16 cellular contexts compared by ENCODE assay signal in genomic region chr21:43657355-43658093, GRCh38. TPM values are rescaled to one million over a fixed set of nuclear protein-coding genes. Genes with fewer than 3 reads are reported as not detected.
DNase-seq lines count a peak whose midpoint lies in the region; ATAC-seq, FAIRE-seq and TF ChIP-seq lines count a peak whose summit lies in the region.
"Had no signal": no experiment of that assay in that cellular context is flagged by ENCODE, and none has a peak within 500 bp of the region (broad histone marks: within the 10 kb centered on the region; RNA-seq: fewer than 3 reads in every experiment).

No MANE protein-coding gene starts in this region.

- no TSS peak for BruUV-seq in K562 (replicated peaks; lab: Mats Ljungman, UMichigan)

- H3K9me1 ChIP-seq in K562 (ENCODE audit: control insufficient read depth, insufficient read depth, low read length): no peaks in the 10 kb centered on the region

- H3K27ac Mint-ChIP-seq in activated T-cell treated with anti-CD3 and anti-CD28 coated beads, Interleukin-2, amount 50 U/mL, for 24 hours: peak overlapping the region; percentile 33
- H3K27ac Mint-ChIP-seq in neural crest cell (ENCODE audit: unreplicated experiment) (no peak overlapping the region), chondrocyte (ENCODE audit: unreplicated experiment) (no peak overlapping the region)

- no peak for TF ChIP-seq EP300 in K562 (IDR thresholded peaks at IDR 0.05; ENCODE audit: low read length)

- peaks cover 15 to 23% of the 10 kb centered on the region in 2 experiments; a peak in 4 of 5 replicates for H3K4me1 ChIP-seq in K562 (replicated peaks in 1 of 2; ENCODE audit: control insufficient read depth in 2 of 2, insufficient read depth in 2 of 2, low read length in 2 of 2)

- H4K20me1 ChIP-seq in K562 (replicated peaks; ENCODE audit: control insufficient read depth, insufficient read depth, low read length): peaks cover 4% of the 10 kb centered on the region; the same call in 1 of the 2 replicates

- H3K36me3 ChIP-seq in H7 (replicated peaks; ENCODE audit: control insufficient read depth, insufficient read depth, low read length) (peaks cover 6% of the 10 kb centered on the region), K562 (ENCODE audit: control insufficient read depth, insufficient read depth, low read length) (peaks cover 16% of the 10 kb centered on the region)
- H3K36me3 ChIP-seq: thoracic aorta had no signal

- peaks cover 32% of the 10 kb centered on the region for H3K79me2 ChIP-seq in K562 (ENCODE audit: control insufficient read depth, insufficient read depth, low read length)

- no peak overlapping the region for H3K4me2 ChIP-seq in K562 (ENCODE audit: insufficient read depth, low read length)

- CTCF ChIA-PET in K562 (lab: Yijun Ruan, JAX; ENCODE audit: low intra/inter-chr PET ratio): no interaction called here

- peaks cover 32% of the 10 kb centered on the region for H3K4me1 Mint-ChIP-seq in activated T-cell treated with anti-CD3 and anti-CD28 coated beads, Interleukin-2, amount 50 U/mL, for 24 hours (ENCODE audit: low read depth)
- H3K4me1 Mint-ChIP-seq in neural crest cell (peaks cover 23% of the 10 kb centered on the region), chondrocyte (ENCODE audit: low read depth) (peaks cover 27% of the 10 kb centered on the region)

- no peak for TF ChIP-seq RAD21 in K562 (CRISPR knock-in tag; conservative IDR thresholded peaks at IDR 0.05 in 1 of 2, IDR thresholded peaks at IDR 0.05 in 1 of 2)

- H3K36me3 Mint-ChIP-seq in activated T-cell treated with anti-CD3 and anti-CD28 coated beads, Interleukin-2, amount 50 U/mL, for 24 hours (ENCODE audit: low read depth): peaks cover 28% of the 10 kb centered on the region
- peaks cover 2% of the 10 kb centered on the region for H3K36me3 Mint-ChIP-seq in neural crest cell (ENCODE audit: low read depth)
- no peaks in the 10 kb centered on the region for H3K36me3 Mint-ChIP-seq in chondrocyte (ENCODE audit: low read depth)

- peaks cover 2% of the 10 kb centered on the region; the same call in 1 of the 2 replicates for H3K9me3 ChIP-seq in K562 (replicated peaks; ENCODE audit: control insufficient read depth, insufficient read depth, low read depth, low read length)
- H3K9me3 ChIP-seq: lower lobe of right lung, thoracic aorta had no signal

- TF ChIP-seq POLR2A in K562 (conservative IDR thresholded peaks at IDR 0.05): no peak

- no peak overlapping the region for H3K27ac ChIP-seq in K562 (ENCODE audit: extremely low read depth, low read depth, low read length)
- H3K27ac ChIP-seq: epithelial cell of prostate, lower lobe of right lung, thoracic aorta had no signal

- 81% methylated on average over 39 of the region's 47 CpGs for WGBS in K562 (ENCODE audit: insufficient coverage, low coverage, missing lambda C conversion rate)

- no peak overlapping the region for H3K4me3 ChIP-seq in H7 (ENCODE audit: insufficient read depth, low read depth, low read length)
- no peak overlapping the region for H3K4me3 ChIP-seq in K562
- H3K4me3 ChIP-seq: lower lobe of right lung, thoracic aorta had no signal

- H3K9ac ChIP-seq in K562 (ENCODE audit: insufficient read depth in 1 of 2, low read depth in 2 of 2, low read length in 2 of 2): no peak overlapping the region

- peak overlapping the region; percentile 14 for H3K4me3 Mint-ChIP-seq in activated T-cell treated with anti-CD3 and anti-CD28 coated beads, Interleukin-2, amount 50 U/mL, for 24 hours
- H3K4me3 Mint-ChIP-seq in neural crest cell (peak overlapping the region; percentile 68), chondrocyte (ENCODE audit: unreplicated experiment) (no peak overlapping the region)

- H2AFZ ChIP-seq in K562 (ENCODE audit: low read depth, low read length): no peak overlapping the region

- in situ Hi-C loops in K562 (cut with MboI): no loop called here

- no peak for FAIRE-seq in K562 (lab: Jason Lieb, UNC)

- TF ChIP-seq CTCF in K562 (IDR thresholded peaks at IDR 0.05 in 2 of 3, conservative IDR thresholded peaks at IDR 0.05 in 1 of 3; ENCODE audit: insufficient read depth in 2 of 3, low read depth in 1 of 3, low read length in 3 of 3) (no peak), neural crest cell (conservative IDR thresholded peaks at IDR 0.05) (no peak), chondrocyte (IDR thresholded peaks at IDR 0.05) (no peak)

- ATAC-seq in K562: no peak
- ATAC-seq in GM19397 (IDR thresholded peaks at IDR 0.05; ENCODE audit: unreplicated experiment): no peak

- H3K27me3 Mint-ChIP-seq in activated T-cell treated with anti-CD3 and anti-CD28 coated beads, Interleukin-2, amount 50 U/mL, for 24 hours: no peaks in the 10 kb centered on the region
- H3K27me3 Mint-ChIP-seq in neural crest cell (ENCODE audit: low read depth) (no peaks in the 10 kb centered on the region), chondrocyte (ENCODE audit: low read depth) (no peaks in the 10 kb centered on the region)

- POLR2A ChIA-PET in K562 (lab: Yijun Ruan, JAX): interaction anchor here (0.9 to 1.9 kb wide), 2 partner anchors 12 to 46 kb away, joined by 3 to 6 read pairs; no protein-coding TSS in a partner anchor

- H3K9me3 Mint-ChIP-seq in activated T-cell treated with anti-CD3 and anti-CD28 coated beads, Interleukin-2, amount 50 U/mL, for 24 hours: no peaks in the 10 kb centered on the region
- H3K9me3 Mint-ChIP-seq in neural crest cell (no peaks in the 10 kb centered on the region), chondrocyte (ENCODE audit: low read depth) (no peaks in the 10 kb centered on the region)

- intact Hi-C loops in K562 (cut with micrococcal nuclease): no loop called here

- no peak for DNase-seq in activated T-cell treated with anti-CD3 and anti-CD28 coated beads, Interleukin-2, amount 50 U/mL, for 24 hours
- DNase-seq in activated T-cell treated with anti-CD3 and anti-CD28 coated beads, Interleukin-2, amount 50 U/mL, for 1 hour: no peak
- peak; percentile 48 for DNase-seq in H7
- no peak for DNase-seq in K562 (ENCODE audit: extremely low read depth in 1 of 4, low spot score in 3 of 4)
- DNase-seq in neural crest cell (ENCODE audit: low read depth, low spot score): no peak
- no peak for DNase-seq in chondrocyte (ENCODE audit: low spot score)
- no peak for DNase-seq in A172 (ENCODE audit: low spot score)
- DNase-seq: ACHN; activated gamma-delta T cell; hypothalamus; lower lobe of right lung; NK-92 treated with Interleukin-12 subunit alpha and Interleukin-12 subunit beta, amount 100 ng/mL, for 24 hours; stimulated activated CD4-positive, alpha-beta T cell treated with anti-CD3 and anti-CD28 coated beads, Interleukin-12 subunit alpha, Interleukin-12 subunit beta, amount 100 ng/mL, for 4 hours had no signal

- H3K27me3 ChIP-seq in H7 (ENCODE audit: control insufficient read depth, insufficient read depth, low read length) (no peaks in the 10 kb centered on the region), K562 (ENCODE audit: control insufficient read depth in 2 of 2, insufficient read depth in 2 of 2, low read length in 2 of 2) (no peaks in the 10 kb centered on the region; a peak in 1 of 5 replicates)

TF ChIP-seq in K562, 482 proteins besides CTCF, POLR2A, EP300 and RAD21 (continues in another document):
- TF ChIP-seq POLR2G (IDR thresholded peaks at IDR 0.05; ENCODE audit: low read depth, low read length): 0 out of 2 replicates have a peak, but pooled peaks have one; percentile 35

RNA-seq across cellular contexts. Expression of gene HSF2BP, which starts 1.8 kb away (rescaled TPM):
- 0.52 and 0.85 TPM in 2 replicates for total RNA-seq in H7 (2014; rRNA removed; shearing (Covaris generic))
- 0.56 and 0.69 TPM in 2 replicates for total RNA-seq in K562 (2011; cell fraction: chromatin; rRNA removed; ENCODE audit: low replicate concordance)
- total RNA-seq in K562 (2011; cell fraction: nucleolus; rRNA removed): 0.17 and 0.39 TPM in 2 replicates
- total RNA-seq in K562 (2011; cell fraction: nucleoplasm; rRNA removed): 0.29 and 0.61 TPM in 2 replicates
- total RNA-seq in K562 (2014; rRNA removed) (0.20 TPM in 1 of 2 replicates, not detected in the other), K562 (2014; rRNA removed; fragmentation: Illumina TruSeq; extraction: Trizol) (0.19 and 0.22 TPM in 2 replicates), K562 (2015; rRNA removed; fragmentation: Illumina TruSeq; extraction: Trizol) (0.18 and 0.23 TPM in 2 replicates), K562 (2021) (0.22 and 0.55 TPM in 2 replicates), neural crest cell (2.3 and 2.5 TPM in 2 replicates), chondrocyte (3.5 to 5.0 TPM (median 4.0 TPM) in 3 replicates)
- polyA plus RNA-seq in K562 (2011; rRNA removed) (0.20 and 0.30 TPM in 2 replicates), K562 (2014; fragmentation: Illumina TruSeq; extraction: Trizol) (0.12 TPM in 1 of 2 replicates, not detected in the other), K562 (2014; fragmentation: Nextera tagmentation; extraction: Ambion mirVana) (under 1 TPM in 1 of 2 experiments, not detected in 1; 0.04 TPM), K562 (2014; rRNA removed) (0.53 and 0.57 TPM in 2 replicates)
- polyA plus RNA-seq in K562 (2011; cell fraction: cytosol; rRNA removed): 0.34 TPM in 2 replicates
- polyA plus RNA-seq in K562 (2011; cell fraction: nucleus; rRNA removed): 0.18 and 0.38 TPM in 2 replicates
- 0.18 and 0.21 TPM in 2 replicates for polyA plus RNA-seq in K562 (2012)
- polyA minus RNA-seq in K562 (2011; rRNA and poly(A)+ RNA removed): 0.11 and 0.12 TPM in 2 replicates
- polyA minus RNA-seq in K562 (2011; cell fraction: cytosol; rRNA and poly(A)+ RNA removed): not detected in 2 replicates
- polyA minus RNA-seq in K562 (2011; cell fraction: nucleus; rRNA and poly(A)+ RNA removed): 0.22 and 0.27 TPM in 2 replicates
- 8.8 and 9.1 TPM in 2 replicates for total RNA-seq in A172 (2014; rRNA removed; shearing (Covaris generic))

RNA-seq across cellular contexts. Expression of gene RRP1B, which starts 1.8 kb away (rescaled TPM):
- total RNA-seq in H7 (2014; rRNA removed; shearing (Covaris generic)): 63.9 and 70.1 TPM in 2 replicates
- 24.0 and 28.8 TPM in 2 replicates for total RNA-seq in K562 (2011; cell fraction: chromatin; rRNA removed; ENCODE audit: low replicate concordance)
- 15.3 and 16.3 TPM in 2 replicates for total RNA-seq in K562 (2011; cell fraction: nucleolus; rRNA removed)
- total RNA-seq in K562 (2011; cell fraction: nucleoplasm; rRNA removed): 18.6 and 20.9 TPM in 2 replicates
- total RNA-seq in K562 (2014; rRNA removed): 41.9 and 58.6 TPM in 2 replicates
- total RNA-seq in K562 (2014; rRNA removed; fragmentation: Illumina TruSeq; extraction: Trizol): 43.4 and 46.4 TPM in 2 replicates
- 49.7 and 49.8 TPM in 2 replicates for total RNA-seq in K562 (2015; rRNA removed; fragmentation: Illumina TruSeq; extraction: Trizol)
- 66.6 and 66.7 TPM in 2 replicates for total RNA-seq in K562 (2021)
- polyA plus RNA-seq in K562 (2011; rRNA removed): 20.4 and 21.4 TPM in 2 replicates
- 14.2 and 16.4 TPM in 2 replicates for polyA plus RNA-seq in K562 (2011; cell fraction: cytosol; rRNA removed)
- 18.5 and 23.6 TPM in 2 replicates for polyA plus RNA-seq in K562 (2011; cell fraction: nucleus; rRNA removed)
- 20.2 and 31.0 TPM in 2 replicates for polyA plus RNA-seq in K562 (2012)
- polyA plus RNA-seq in K562 (2014; fragmentation: Illumina TruSeq; extraction: Trizol): 48.4 and 49.4 TPM in 2 replicates
- polyA plus RNA-seq in K562 (2014; fragmentation: Nextera tagmentation; extraction: Ambion mirVana): 1 to 10 TPM; 6.8 to 8.0 TPM
- polyA plus RNA-seq in K562 (2014; rRNA removed): 31.3 and 33.1 TPM in 2 replicates
- 32.2 and 37.5 TPM in 2 replicates for polyA minus RNA-seq in K562 (2011; rRNA and poly(A)+ RNA removed)
- polyA minus RNA-seq in K562 (2011; cell fraction: cytosol; rRNA and poly(A)+ RNA removed): 30.1 and 30.8 TPM in 2 replicates
- 8.1 and 12.1 TPM in 2 replicates for polyA minus RNA-seq in K562 (2011; cell fraction: nucleus; rRNA and poly(A)+ RNA removed)
- total RNA-seq in neural crest cell: 68.8 and 70.4 TPM in 2 replicates
- total RNA-seq in chondrocyte: 24.5 to 29.0 TPM (median 24.8 TPM) in 3 replicates
- total RNA-seq in A172 (2014; rRNA removed; shearing (Covaris generic)): 61.0 and 70.9 TPM in 2 replicates
